ENCODE assay signal across 19 cellular contexts in genomic region chrX:41518841-41519220, GRCh38.
DNase-seq lines count a peak whose midpoint lies in the region; ATAC-seq, FAIRE-seq and TF ChIP-seq lines count a peak whose summit lies in the region.
"Had no signal": no experiment of that assay in that cellular context is flagged by ENCODE, and none has a peak within 500 bp of the region (broad histone marks: within the 10 kb centered on the region; RNA-seq: fewer than 3 reads in every experiment).

No MANE protein-coding gene starts in this region.

- CTCF ChIA-PET in SK-N-SH (lab: Yijun Ruan, JAX), result no interaction called here

- H3K27me3 ChIP-seq in SK-N-SH (ENCODE audit: insufficient read depth), result peaks cover 22% of the 10 kb centered on the region; the same call in 1 of the 2 replicates
- H3K27me3 ChIP-seq: gastroesophageal sphincter, SJSA1 had no signal

- no peaks in the 10 kb centered on the region for H3K79me2 ChIP-seq in SK-N-SH (ENCODE audit: insufficient read depth)

- no peak overlapping the region for H3K9ac ChIP-seq in SK-N-SH

- H3K27ac Mint-ChIP-seq in activated T-helper 17 cell treated with anti-CD3 and anti-CD28 coated beads, Interleukin-2, amount 50 U/mL, for 72 hours, result peak overlapping the region; percentile 70
- peak overlapping the region; percentile 24 for H3K27ac Mint-ChIP-seq in memory B cell
- H3K27ac Mint-ChIP-seq: H9 had no signal

- ATAC-seq in SK-N-SH treated with all-trans-retinoic acid at 6 μM for 48 hours (no peak), memory B cell (ENCODE audit: low read depth) (no peak), GM19455 (IDR thresholded peaks at IDR 0.05; ENCODE audit: unreplicated experiment) (no peak), GM21723 (IDR thresholded peaks at IDR 0.05; ENCODE audit: unreplicated experiment) (no peak), HG03432 (IDR thresholded peaks at IDR 0.05; ENCODE audit: unreplicated experiment) (no peak)
- no peak for ATAC-seq in activated T-helper 17 cell treated with anti-CD3 and anti-CD28 coated beads, Interleukin-2, amount 50 U/mL, for 72 hours (replicated peaks)
- ATAC-seq: A549; gastroesophageal sphincter; lower lobe of right lung; naive thymus-derived CD8-positive, alpha-beta T cell had no signal

- peak; percentile 26 for FAIRE-seq in GM12891 (lab: Jason Lieb, UNC)
- FAIRE-seq: A549, G401.6 had no signal

- DNase-seq in SK-N-SH (peak; percentile 31), GM12891 (ENCODE audit: insufficient read length, low spot score) (no peak), memory B cell (ENCODE audit: low spot score in 2 of 2) (no peak)
- DNase-seq: activated naive CD4-positive, alpha-beta T cell; H9; lower lobe of right lung; naive thymus-derived CD8-positive, alpha-beta T cell; NCI-H1930; stimulated activated naive CD4-positive, alpha-beta T cell treated with Interleukin-2 at 50 U/mL for 16 hours had no signal

- peaks cover 0 to 8% of the 10 kb centered on the region in 2 experiments for H3K36me3 ChIP-seq in SK-N-SH (replicated peaks in 1 of 2; ENCODE audit: control insufficient read depth in 1 of 2, insufficient read depth in 2 of 2, low read length in 1 of 2)
- H3K36me3 ChIP-seq: SJSA1 had no signal

- POLR2A ChIA-PET in SK-N-SH (lab: Yijun Ruan, JAX), result no interaction called here

- WGBS in SK-N-SH (ENCODE audit: low lambda C conversion rate), result 27% methylated on average over 5 of the region's 5 CpGs

- no peaks in the 10 kb centered on the region for H3F3A ChIP-seq in SK-N-SH (replicated peaks; ENCODE audit: insufficient read depth)

- H3K4me2 ChIP-seq in SK-N-SH, result no peak overlapping the region
- H3K4me2 ChIP-seq: A549 had no signal

- TF ChIP-seq EP300 in SK-N-SH (IDR thresholded peaks at IDR 0.05; ENCODE audit: borderline replicate concordance in 1 of 2, low read depth in 1 of 2, low read length in 1 of 2), result no peak

- TF ChIP-seq POLR2A in GM12891 (IDR thresholded peaks at IDR 0.05; ENCODE audit: low read depth, low read length), result no peak

- H2AFZ ChIP-seq in SK-N-SH (ENCODE audit: low read depth), result no peak overlapping the region

- peaks cover 0 to 5% of the 10 kb centered on the region in 2 experiments; a peak in 2 of 4 replicates for H3K4me1 ChIP-seq in SK-N-SH (ENCODE audit: control insufficient read depth in 1 of 2, insufficient read depth in 2 of 2, low read depth in 1 of 2, low read length in 1 of 2)
- H3K4me1 ChIP-seq: A549, gastroesophageal sphincter, lower lobe of right lung, SJSA1 had no signal

- H3K9me3 Mint-ChIP-seq in activated T-helper 17 cell treated with anti-CD3 and anti-CD28 coated beads, Interleukin-2, amount 50 U/mL, for 72 hours, result no peaks in the 10 kb centered on the region
- no peaks in the 10 kb centered on the region for H3K9me3 Mint-ChIP-seq in memory B cell
- H3K9me3 Mint-ChIP-seq: naive thymus-derived CD8-positive, alpha-beta T cell had no signal

- H3K36me3 Mint-ChIP-seq in activated T-helper 17 cell treated with anti-CD3 and anti-CD28 coated beads, Interleukin-2, amount 50 U/mL, for 72 hours (ENCODE audit: low read depth), result peaks cover 25% of the 10 kb centered on the region
- H3K36me3 Mint-ChIP-seq in memory B cell, result peaks cover 5% of the 10 kb centered on the region

- no peaks in the 10 kb centered on the region for H3K9me3 ChIP-seq in SK-N-SH
- H3K9me3 ChIP-seq: A549, gastroesophageal sphincter, lower lobe of right lung, SJSA1 had no signal

- no peaks in the 10 kb centered on the region for H3K27me3 Mint-ChIP-seq in activated T-helper 17 cell treated with anti-CD3 and anti-CD28 coated beads, Interleukin-2, amount 50 U/mL, for 72 hours
- no peaks in the 10 kb centered on the region for H3K27me3 Mint-ChIP-seq in memory B cell
- H3K27me3 Mint-ChIP-seq: naive thymus-derived CD8-positive, alpha-beta T cell had no signal

- H3K4me3 ChIP-seq in SK-N-SH (ENCODE audit: low read depth in 2 of 2, low read length in 1 of 2), result no peak overlapping the region
- H3K4me3 ChIP-seq: A549, coronary artery, gastroesophageal sphincter, lower lobe of right lung, SJSA1 had no signal

- no peak for TF ChIP-seq RAD21 in SK-N-SH (IDR thresholded peaks at IDR 0.05; ENCODE audit: low read length)

- H3K9me2 ChIP-seq in SK-N-SH, result no peaks in the 10 kb centered on the region

- peaks cover 20% of the 10 kb centered on the region for H3K4me1 Mint-ChIP-seq in activated T-helper 17 cell treated with anti-CD3 and anti-CD28 coated beads, Interleukin-2, amount 50 U/mL, for 72 hours
- H3K4me1 Mint-ChIP-seq in memory B cell, result no peaks in the 10 kb centered on the region

- TF ChIP-seq CTCF in SK-N-SH (IDR thresholded peaks at IDR 0.05), result no peak

- no peaks in the 10 kb centered on the region for H4K20me1 ChIP-seq in SK-N-SH (ENCODE audit: insufficient read depth)

- H3K4me3 Mint-ChIP-seq in activated T-helper 17 cell treated with anti-CD3 and anti-CD28 coated beads, Interleukin-2, amount 50 U/mL, for 72 hours, result peak overlapping the region; percentile 64
- H3K4me3 Mint-ChIP-seq in memory B cell, result no peak overlapping the region
- H3K4me3 Mint-ChIP-seq: H9; naive thymus-derived CD8-positive, alpha-beta T cell had no signal

- H3K27ac ChIP-seq in SK-N-SH (ENCODE audit: low read depth in 2 of 2, low read length in 1 of 2), result no peak overlapping the region
- H3K27ac ChIP-seq: A549, coronary artery, gastroesophageal sphincter, lower lobe of right lung, SJSA1 had no signal

TF ChIP-seq in SK-N-SH, 30 proteins besides CTCF, POLR2A, EP300 and RAD21 (continues in another document):
- no peak for TF ChIP-seq GATA2 (CRISPR knock-in tag; IDR thresholded peaks at IDR 0.05)
- no peak for TF ChIP-seq FOXJ3 (CRISPR knock-in tag; IDR thresholded peaks at IDR 0.05)
- no peak for TF ChIP-seq NFIC (IDR thresholded peaks at IDR 0.05; ENCODE audit: borderline replicate concordance)
- TF ChIP-seq MXI1 (IDR thresholded peaks at IDR 0.05; ENCODE audit: low read depth, low read length), result no peak
- TF ChIP-seq PBX3 (IDR thresholded peaks at IDR 0.05), result no peak
- no peak for TF ChIP-seq RFX5 (IDR thresholded peaks at IDR 0.05; ENCODE audit: low read length)
- no peak for TF ChIP-seq RCOR1 (IDR thresholded peaks at IDR 0.05; ENCODE audit: low read length)
- TF ChIP-seq NRF1 (IDR thresholded peaks at IDR 0.05; ENCODE audit: low read depth, low read length), result no peak
- TF ChIP-seq TAF1 (IDR thresholded peaks at IDR 0.05; ENCODE audit: borderline replicate concordance, low read depth, low read length), result no peak

TF ChIP-seq in SK-N-SH treated with all-trans-retinoic acid at 6 μM for 48 hours, 23 proteins besides CTCF, POLR2A, EP300 and RAD21 (continues in another document):
- no peak for TF ChIP-seq ZC3H10 (CRISPR knock-in tag; IDR thresholded peaks at IDR 0.05)
- no peak for TF ChIP-seq ZNF70 (CRISPR knock-in tag; IDR thresholded peaks at IDR 0.05)
- no peak for TF ChIP-seq ZFP30 (CRISPR knock-in tag; IDR thresholded peaks at IDR 0.05)
- no peak for TF ChIP-seq ZNF8 (CRISPR knock-in tag; IDR thresholded peaks at IDR 0.05)
- TF ChIP-seq ZFP3 (CRISPR knock-in tag; IDR thresholded peaks at IDR 0.05), result no peak
- TF ChIP-seq ESRRG (CRISPR knock-in tag; IDR thresholded peaks at IDR 0.05), result no peak
- TF ChIP-seq BACH2 (CRISPR knock-in tag; IDR thresholded peaks at IDR 0.05; ENCODE audit: borderline replicate concordance), result no peak

TF ChIP-seq in GM12891, 5 proteins besides CTCF, POLR2A, EP300 and RAD21:
- TF ChIP-seq POU2F2 (IDR thresholded peaks at IDR 0.05; ENCODE audit: low read depth, low read length) (no peak), POLR2AphosphoS5 (IDR thresholded peaks at IDR 0.05; ENCODE audit: low read depth, low read length) (no peak)
